ENCODE assay signal across 23 cellular contexts in genomic region chr13:32092471-32092870, GRCh38.
DNase-seq lines count a peak whose midpoint lies in the region; ATAC-seq and TF ChIP-seq lines count a peak whose summit lies in the region.
"Had no signal": no experiment of that assay in that cellular context is flagged by ENCODE, and none has a peak within 500 bp of the region (broad histone marks: within the 10 kb centered on the region; RNA-seq: fewer than 3 reads in every experiment).

No MANE protein-coding gene starts in this region.

- H3K36me3 ChIP-seq in brain microvascular endothelial cell (replicated peaks) = no peaks in the 10 kb centered on the region
- H3K36me3 ChIP-seq: BE2C, BLaER1 had no signal

- in situ Hi-C loops in GM13976 (cut with MboI; ENCODE audit: low sequenced_read_pairs, unreplicated experiment) = no loop called here
- in situ Hi-C loops in brain microvascular endothelial cell (cut with HindIII; ENCODE audit: low pct_ligation_motif_present, low sequenced_read_pairs) = no loop called here

- H3K27ac ChIP-seq in coronary artery = peak overlapping the region; percentile 54 to 66
- H3K27ac ChIP-seq in brain microvascular endothelial cell = no peak overlapping the region
- H3K27ac ChIP-seq: BLaER1 had no signal

- TF ChIP-seq CTCF in GM13976 (IDR thresholded peaks at IDR 0.05; ENCODE audit: borderline replicate concordance, control extremely low read depth, extremely low read depth, insufficient read depth, missing control alignments) (no peak), coronary artery (IDR thresholded peaks at IDR 0.05) (no peak), omental fat pad (IDR thresholded peaks at IDR 0.05) (no peak), brain microvascular endothelial cell (IDR thresholded peaks at IDR 0.05; ENCODE audit: low read depth, low read length, missing control alignments) (no peak)

- H3K4me3 ChIP-seq in coronary artery (peak overlapping the region; percentile 34), brain microvascular endothelial cell (ENCODE audit: low read depth, low read length) (no peak overlapping the region)
- H3K4me3 ChIP-seq: BLaER1 had no signal

- ATAC-seq in stimulated activated naive CD8-positive, alpha-beta T cell treated with anti-CD3 and anti-CD28 coated beads, Interleukin-15, Interleukin-2, amounts not matched to agents 100 U/mL and 50 U/mL, for 24 hours = no peak
- ATAC-seq in HG03521 (IDR thresholded peaks at IDR 0.05; ENCODE audit: unreplicated experiment) (no peak), omental fat pad (ENCODE audit: low FRiP score) (no peak)

- H3K27me3 ChIP-seq in brain microvascular endothelial cell (replicated peaks) = no peaks in the 10 kb centered on the region
- H3K27me3 ChIP-seq: BE2C, BLaER1 had no signal

- DNase-seq in GM13976 (ENCODE audit: low spot score) (peak; percentile 21), coronary artery (ENCODE audit: low spot score) (no peak), putamen (ENCODE audit: low spot score) (peak; percentile 12), omental fat pad (ENCODE audit: low spot score) (no peak), brain microvascular endothelial cell (no peak)
- no peak for DNase-seq in stimulated activated naive CD8-positive, alpha-beta T cell treated with anti-CD3 and anti-CD28 coated beads, Interleukin-15, Interleukin-2, amounts not matched to agents 100 U/mL and 50 U/mL, for 24 hours
- DNase-seq: 8988T; ACHN; BE2C; C1 segment of cervical spinal cord; CD4-positive, alpha-beta memory T cell; CD4-positive, CD25-positive, alpha-beta regulatory T cell; CD8-positive, alpha-beta memory T cell; COR-L47; DMS 273 treated with DMSO at 0.1 percent for 48 hours; DMS153; DMS53; DMS79; DND-41; EL; GDM1 had no signal

Comparison
In these comparisons a context has a peak if more than half of its experiments do, and no peak if none do; other contexts are left out.
1. DNase-seq: peak in GM13976 (single experiment) and putamen (single experiment); none in coronary artery (single experiment), stimulated activated naive CD8-positive, alpha-beta T cell treated with anti-CD3 and anti-CD28 coated beads, Interleukin-15, Interleukin-2, amounts not matched to agents 100 U/mL and 50 U/mL, for 24 hours (single experiment), omental fat pad (single experiment) and brain microvascular endothelial cell (single experiment).